26 cellular contexts compared by ENCODE assay signal in genomic region chr4:152344001-152344400, GRCh38.
"Had no signal": no experiment of that assay in that cellular context is flagged by ENCODE, and none has a peak within 500 bp of the region (broad histone marks: within the 10 kb centered on the region; RNA-seq: fewer than 3 reads in every experiment).

No MANE protein-coding gene starts in this region.

- H3K9me3 ChIP-seq: body of pancreas, gastroesophageal sphincter, thoracic aorta had no signal

- H3K27me3 ChIP-seq: body of pancreas, gastroesophageal sphincter, hepatocyte, neural progenitor cell had no signal

- ATAC-seq: activated CD4-positive, alpha-beta T cell treated with anti-CD3 and anti-CD28 coated beads for 36 hours; activated CD8-positive, alpha-beta memory T cell treated with anti-CD3 and anti-CD28 coated beads, Interleukin-2, amount 10 ng/mL, durations not matched to agents 7 days and 5 days; activated CD8-positive, alpha-beta T cell treated with anti-CD3 and anti-CD28 coated beads, Interleukin-2, amount 10 ng/mL, durations not matched to agents 7 days and 5 days; activated T-cell treated with anti-CD3 and anti-CD28 coated beads, Interleukin-2, amount 50 U/mL, for 72 hours; body of pancreas; gastroesophageal sphincter; naive thymus-derived CD8-positive, alpha-beta T cell; right cardiac atrium had no signal

- H3K9me3 Mint-ChIP-seq: activated T-cell treated with anti-CD3 and anti-CD28 coated beads, Interleukin-2, amount 50 U/mL, for 72 hours; neural progenitor cell had no signal

- H3K4me1 Mint-ChIP-seq: activated CD4-positive, alpha-beta T cell treated with anti-CD3 and anti-CD28 coated beads for 36 hours; activated CD8-positive, alpha-beta memory T cell treated with anti-CD3 and anti-CD28 coated beads, Interleukin-2, amount 10 ng/mL, durations not matched to agents 7 days and 5 days had no signal

- FAIRE-seq: urothelium cell line had no signal

- H3K4me2 ChIP-seq: hepatocyte, neural progenitor cell had no signal

- H3K27ac ChIP-seq: body of pancreas, coronary artery, epithelial cell of prostate, gastroesophageal sphincter, hepatocyte, neural progenitor cell, parathyroid adenoma, thoracic aorta had no signal

- H2AFZ ChIP-seq: hepatocyte, neural progenitor cell, parathyroid adenoma had no signal

- H3K27me3 Mint-ChIP-seq: activated CD4-positive, alpha-beta T cell treated with anti-CD3 and anti-CD28 coated beads for 36 hours; activated CD8-positive, alpha-beta memory T cell treated with anti-CD3 and anti-CD28 coated beads, Interleukin-2, amount 10 ng/mL, durations not matched to agents 7 days and 5 days; activated naive CD8-positive, alpha-beta T cell; naive thymus-derived CD8-positive, alpha-beta T cell had no signal

- H3K27ac Mint-ChIP-seq: activated CD4-positive, alpha-beta T cell treated with anti-CD3 and anti-CD28 coated beads for 36 hours; activated CD8-positive, alpha-beta memory T cell treated with anti-CD3 and anti-CD28 coated beads, Interleukin-2, amount 10 ng/mL, durations not matched to agents 7 days and 5 days; activated CD8-positive, alpha-beta T cell treated with anti-CD3 and anti-CD28 coated beads, Interleukin-2, amount 10 ng/mL, durations not matched to agents 7 days and 5 days; activated naive CD8-positive, alpha-beta T cell; activated T-cell treated with anti-CD3 and anti-CD28 coated beads, Interleukin-2, amount 50 U/mL, for 72 hours; naive thymus-derived CD8-positive, alpha-beta T cell; neural progenitor cell had no signal

- H3K4me3 ChIP-seq: body of pancreas, coronary artery, gastroesophageal sphincter, hepatocyte, neural progenitor cell, thoracic aorta had no signal

- H3K79me2 ChIP-seq: parathyroid adenoma had no signal

- H3K9ac ChIP-seq: neural progenitor cell, parathyroid adenoma had no signal

- H3K4me1 ChIP-seq: body of pancreas, neural progenitor cell, parathyroid adenoma had no signal

- DNase-seq: activated CD4-positive, alpha-beta T cell treated with anti-CD3 and anti-CD28 coated beads for 36 hours; activated CD4-positive, CD25-positive, alpha-beta regulatory T cell; activated CD8-positive, alpha-beta memory T cell treated with anti-CD3 and anti-CD28 coated beads, Interleukin-2, amount 10 ng/mL, durations not matched to agents 7 days and 5 days; activated CD8-positive, alpha-beta T cell treated with anti-CD3 and anti-CD28 coated beads, Interleukin-2, amount 10 ng/mL, durations not matched to agents 7 days and 5 days; activated effector memory CD4-positive, alpha-beta T cell treated with Interleukin-2 at 50 U/mL for 16 hours; activated naive CD4-positive, alpha-beta T cell treated with Interleukin-2 at 50 U/mL for 16 hours; activated T-cell treated with anti-CD3 and anti-CD28 coated beads, Interleukin-2, amount 50 U/mL, for 72 hours; aorta; body of pancreas; islet precursor cell; mesenchymal stem cell; naive thymus-derived CD8-positive, alpha-beta T cell; occipital lobe; right cardiac atrium; stimulated activated CD4-positive, alpha-beta T cell treated with anti-CD3 and anti-CD28 coated beads, Interleukin-15, amount 100 ng/mL, for 24 hours; stimulated activated naive CD4-positive, alpha-beta T cell treated with Interleukin-2 at 50 U/mL for 16 hours; trophoblast cell had no signal

- H3K4me3 Mint-ChIP-seq: activated CD4-positive, alpha-beta T cell treated with anti-CD3 and anti-CD28 coated beads for 36 hours; activated CD8-positive, alpha-beta memory T cell treated with anti-CD3 and anti-CD28 coated beads, Interleukin-2, amount 10 ng/mL, durations not matched to agents 7 days and 5 days; activated CD8-positive, alpha-beta T cell treated with anti-CD3 and anti-CD28 coated beads, Interleukin-2, amount 10 ng/mL, durations not matched to agents 7 days and 5 days; activated naive CD8-positive, alpha-beta T cell; activated T-cell treated with anti-CD3 and anti-CD28 coated beads, Interleukin-2, amount 50 U/mL, for 72 hours; naive thymus-derived CD8-positive, alpha-beta T cell; neural progenitor cell had no signal

- H3K36me3 ChIP-seq: neural progenitor cell, thoracic aorta had no signal
